Comparison of ENCODE assay signal across 12 cellular contexts in genomic region chr9:4262735-4263141, GRCh38. TPM values are rescaled to one million over a fixed set of nuclear protein-coding genes. Genes with fewer than 3 reads are reported as not detected.
DNase-seq lines count a peak whose midpoint lies in the region; ATAC-seq and TF ChIP-seq lines count a peak whose summit lies in the region.
"Had no signal": no experiment of that assay in that cellular context is flagged by ENCODE, and none has a peak within 500 bp of the region (broad histone marks: within the 10 kb centered on the region; RNA-seq: fewer than 3 reads in every experiment).

No MANE protein-coding gene starts in this region.

- DNase-seq in AG04450 (ENCODE audit: low read depth, low spot score): peak; percentile 58
- peak; percentile 86 for DNase-seq in astrocyte of the spinal cord (ENCODE audit: low read depth, low spot score)
- DNase-seq in iris pigment epithelial cell (ENCODE audit: low read depth): peak; percentile 92
- no peak for DNase-seq in effector memory CD4-positive, alpha-beta T cell
- DNase-seq in NCI-H446 treated with DMSO at 0.1 percent for 48 hours (lab: John Stamatoyannopoulos, UW): no peak
- DNase-seq: effector CD8-positive, alpha-beta T cell; NCI-H69 had no signal

- no peak overlapping the region for H3K9ac ChIP-seq in HUES48 (ENCODE audit: low read depth, low read length)

- no peaks in the 10 kb centered on the region for H3K36me3 ChIP-seq in HUES48 (ENCODE audit: control insufficient read depth, insufficient read depth, low read length)
- H3K36me3 ChIP-seq in effector memory CD4-positive, alpha-beta T cell (ENCODE audit: control insufficient read depth, insufficient read depth, low read length): no peaks in the 10 kb centered on the region
- H3K36me3 ChIP-seq: HAP-1 had no signal

- no peak for ATAC-seq in GM21737 (IDR thresholded peaks at IDR 0.05; ENCODE audit: unreplicated experiment)
- no peak for ATAC-seq in HG02678 (IDR thresholded peaks at IDR 0.05; ENCODE audit: unreplicated experiment)

- H3K4me1 ChIP-seq in HUES48 (ENCODE audit: control insufficient read depth, insufficient read depth, low read length): peaks cover 13% of the 10 kb centered on the region; the same call in 1 of the 2 replicates
- H3K4me1 ChIP-seq in effector memory CD4-positive, alpha-beta T cell (ENCODE audit: control insufficient read depth, insufficient read depth, low read length, poor library complexity, severe bottlenecking): no peaks in the 10 kb centered on the region

- TF ChIP-seq CTCF in AG04450 (IDR thresholded peaks at IDR 0.05; ENCODE audit: low read depth, low read length) (no peak), astrocyte of the spinal cord (IDR thresholded peaks at IDR 0.05; ENCODE audit: low read depth, low read length) (no peak)

- H3K27me3 ChIP-seq in AG04450 (ENCODE audit: control insufficient read depth, insufficient read depth, low read length) (no peaks in the 10 kb centered on the region), HUES48 (ENCODE audit: control insufficient read depth, insufficient read depth, low read length) (no peaks in the 10 kb centered on the region)
- no peaks in the 10 kb centered on the region for H3K27me3 ChIP-seq in effector memory CD4-positive, alpha-beta T cell (replicated peaks; ENCODE audit: control insufficient read depth, insufficient read depth, low read length, poor library complexity, severe bottlenecking)

- H3K4me3 ChIP-seq in AG04450 (ENCODE audit: low read depth, low read length): no peak overlapping the region
- H3K4me3 ChIP-seq in HUES48 (ENCODE audit: low read depth, low read length): no peak overlapping the region
- no peak overlapping the region for H3K4me3 ChIP-seq in astrocyte of the spinal cord (ENCODE audit: low read depth, low read length)
- no peak overlapping the region for H3K4me3 ChIP-seq in effector memory CD4-positive, alpha-beta T cell (ENCODE audit: insufficient read depth, low read depth, low read length, poor library complexity, severe bottlenecking)
- H3K4me3 ChIP-seq: HAP-1 had no signal

- H3K9me3 ChIP-seq in AG04450 (ENCODE audit: control insufficient read depth, insufficient read depth, low read length) (no peaks in the 10 kb centered on the region), HUES48 (ENCODE audit: control insufficient read depth, insufficient read depth, low read length) (no peaks in the 10 kb centered on the region)
- no peaks in the 10 kb centered on the region for H3K9me3 ChIP-seq in effector memory CD4-positive, alpha-beta T cell (ENCODE audit: control insufficient read depth, low read length)
- H3K9me3 ChIP-seq: HAP-1 had no signal

- POLR2A ChIA-PET in AG04450 (lab: Yijun Ruan, JAX): interaction anchor here (0.6 to 1.0 kb wide), 4 partner anchors 77 to 1366 kb away, joined by 3 to 16 read pairs (median 5); partner anchors contain the start of gene RIC1

- H3K27ac ChIP-seq in AG04450 (ENCODE audit: low read depth, low read length): peak overlapping the region; percentile 0
- peak overlapping the region; percentile 72 for H3K27ac ChIP-seq in HUES48 (ENCODE audit: low read depth, low read length)
- H3K27ac ChIP-seq in effector memory CD4-positive, alpha-beta T cell (ENCODE audit: insufficient read depth, low read length, poor library complexity, severe bottlenecking): no peak overlapping the region
- H3K27ac ChIP-seq: C4-2B had no signal

- CTCF ChIA-PET in AG04450 (lab: Charles Lee): no interaction called here

- in situ Hi-C loops in astrocyte of the spinal cord (cut with HindIII; ENCODE audit: low sequenced_read_pairs): no loop called here

RNA-seq across cellular contexts. Expression of gene GLIS3, which starts 37.1 kb away (rescaled TPM):
- 4.4 and 6.8 TPM in 2 replicates for polyA plus RNA-seq in AG04450 (2011; rRNA removed)
- polyA minus RNA-seq in AG04450 (2011; rRNA and poly(A)+ RNA removed): 104 and 133 TPM in 2 replicates

Comparison
In these comparisons a context has a peak if more than half of its experiments do, and no peak if none do; other contexts are left out.
1. DNase-seq: peak in AG04450 (single experiment), astrocyte of the spinal cord (single experiment) and iris pigment epithelial cell (single experiment); none in effector memory CD4-positive, alpha-beta T cell (0 of 3) and NCI-H446 treated with DMSO at 0.1 percent for 48 hours (single experiment).